12 cellular contexts compared by ENCODE assay signal in genomic region chr3:114626751-114627150, GRCh38.
DNase-seq lines count a peak whose midpoint lies in the region; ATAC-seq and TF ChIP-seq lines count a peak whose summit lies in the region.
"Had no signal": no experiment of that assay in that cellular context is flagged by ENCODE, and none has a peak within 500 bp of the region (broad histone marks: within the 10 kb centered on the region; RNA-seq: fewer than 3 reads in every experiment).

No MANE protein-coding gene starts in this region.

- CTCF ChIA-PET in HCT116 (lab: Charles Lee), result no interaction called here

- peaks cover 0 to 5% of the 10 kb centered on the region in 2 experiments; a peak in 1 of 4 replicates for H3K36me3 ChIP-seq in HCT116 (ENCODE audit: control insufficient read depth in 1 of 2, insufficient read depth in 2 of 2, low read length in 2 of 2)
- H3K36me3 ChIP-seq in adrenal gland (replicated peaks in 1 of 2), result no peaks in the 10 kb centered on the region
- peaks cover 0 to 3% (median 0%) of the 10 kb centered on the region in 5 donors for H3K36me3 ChIP-seq in subcutaneous abdominal adipose tissue (ENCODE audit: control insufficient read depth in 5 of 5, insufficient read depth in 5 of 5, low read length in 5 of 5)

- RAD21 ChIA-PET in HCT116 (lab: Charles Lee; ENCODE audit: low non-redundant PET in 1 of 2, low total read pairs in 2 of 2, uncharacterized antibody in 2 of 2, unreplicated experiment in 2 of 2), result no interaction called here

- H3K4me1 ChIP-seq in HCT116 (ENCODE audit: control insufficient read depth in 1 of 2, insufficient read depth in 2 of 2, low read length in 2 of 2) (peaks cover 61 to 87% of the 10 kb centered on the region in 2 experiments), adrenal gland (replicated peaks in 1 of 2) (peaks cover 27 to 53% of the 10 kb centered on the region in 2 donors), subcutaneous abdominal adipose tissue (ENCODE audit: control insufficient read depth in 5 of 5, insufficient read depth in 5 of 5, low read length in 5 of 5) (peaks cover 0 to 60% (median 57%) of the 10 kb centered on the region in 5 donors)

- H3K27ac ChIP-seq in HCT116 (ENCODE audit: low read depth, low read length), result peak overlapping the region; percentile 86
- H3K27ac ChIP-seq in adrenal gland, result peak overlapping the region in 3 of 5 donors; percentile 63 to 95 (median 95)
- H3K27ac ChIP-seq in subcutaneous abdominal adipose tissue (ENCODE audit: low read depth, low read length), result peak overlapping the region; percentile 99
- H3K27ac ChIP-seq: VCaP had no signal

- BruUV-seq in HCT116 (replicated peaks; lab: Mats Ljungman, UMichigan), result no TSS peak

- H4K20me1 ChIP-seq in HCT116 (ENCODE audit: insufficient read depth), result no peaks in the 10 kb centered on the region

- TF ChIP-seq CTCF in HCT116 (IDR thresholded peaks at IDR 0.05 in 2 of 3, conservative IDR thresholded peaks at IDR 0.05 in 1 of 3; ENCODE audit: borderline replicate concordance in 1 of 3, insufficient read depth in 1 of 3, low read depth in 2 of 3, low read length in 2 of 3) (no peak), adrenal gland (IDR thresholded peaks at IDR 0.05) (no peak)

- intact Hi-C loops in HCT116 (cut with micrococcal nuclease), result no loop called here
- intact Hi-C loops in adrenal gland (cut with DNase I), result no loop called here

- no peak overlapping the region for H3K9ac ChIP-seq in HCT116 (ENCODE audit: low read length)
- H3K9ac ChIP-seq in subcutaneous abdominal adipose tissue (ENCODE audit: low read length in 5 of 5), result peak overlapping the region in 1 of 5 donors; percentile 29

- H2AFZ ChIP-seq in HCT116 (ENCODE audit: low read depth, low read length, poor library complexity, severe bottlenecking), result no peak overlapping the region

- DNase-seq in HCT116 (ENCODE audit: low read depth, low spot score), result no peak
- no peak for DNase-seq in adrenal gland
- DNase-seq in left kidney (ENCODE audit: low read depth, low spot score), result peak; percentile 67
- no peak for DNase-seq in retina
- DNase-seq in epidermal melanocyte (ENCODE audit: insufficient read length, low spot score), result no peak
- DNase-seq: activated CD8-positive, alpha-beta T cell treated with anti-CD3 and anti-CD28 coated beads for 36 hours; NCI-H2081 had no signal

- H3K9me2 ChIP-seq in HCT116 (ENCODE audit: insufficient read depth), result no peaks in the 10 kb centered on the region; the same call in 1 of the 2 replicates

- no peaks in the 10 kb centered on the region for H3K27me3 ChIP-seq in HCT116 (ENCODE audit: insufficient read depth, low read length)
- no peaks in the 10 kb centered on the region for H3K27me3 ChIP-seq in adrenal gland
- no peaks in the 10 kb centered on the region for H3K27me3 ChIP-seq in subcutaneous abdominal adipose tissue (ENCODE audit: control insufficient read depth in 5 of 5, insufficient read depth in 4 of 5, low read length in 5 of 5)

- no peak for TF ChIP-seq POLR2A in HCT116 (IDR thresholded peaks at IDR 0.05; ENCODE audit: borderline replicate concordance, extremely low read depth, insufficient read depth, insufficient read length)
- no peak for TF ChIP-seq POLR2A in adrenal gland (IDR thresholded peaks at IDR 0.05)

- H3K79me2 ChIP-seq in HCT116 (ENCODE audit: insufficient read depth, low read length), result peaks cover 93% of the 10 kb centered on the region

- no peak for TF ChIP-seq RAD21 in HCT116 (IDR thresholded peaks at IDR 0.05; ENCODE audit: low read depth)

- 61 to 81% (median 78%) methylated on average over 4 of the region's 4 CpGs for WGBS in adrenal gland, 4 donors

- POLR2A ChIA-PET in HCT116 (lab: Charles Lee), result no interaction called here

- H3K4me2 ChIP-seq in HCT116 (ENCODE audit: low read length), result 0 out of 2 replicates have a peak overlapping the region, but pooled peaks have one; percentile 0

- H3K4me3 ChIP-seq in HCT116 (replicated peaks in 1 of 2; ENCODE audit: low read depth in 1 of 2, low read length in 2 of 2) (no peak overlapping the region), adrenal gland (no peak overlapping the region), subcutaneous abdominal adipose tissue (ENCODE audit: low read depth in 1 of 5, low read length in 5 of 5) (no peak overlapping the region)

- H3K9me3 ChIP-seq in HCT116 (ENCODE audit: control insufficient read depth in 1 of 2, insufficient read depth in 1 of 2, low read depth in 1 of 2, low read length in 2 of 2) (no peaks in the 10 kb centered on the region), adrenal gland (replicated peaks in 1 of 3) (no peaks in the 10 kb centered on the region), subcutaneous abdominal adipose tissue (ENCODE audit: control insufficient read depth in 5 of 5, low read length in 5 of 5) (no peaks in the 10 kb centered on the region)

- ATAC-seq in HCT116 (no peak), GM18519 (IDR thresholded peaks at IDR 0.05; ENCODE audit: low FRiP score, unreplicated experiment) (no peak), HG02938 (IDR thresholded peaks at IDR 0.05; ENCODE audit: unreplicated experiment) (no peak)
- ATAC-seq: activated CD8-positive, alpha-beta T cell treated with anti-CD3 and anti-CD28 coated beads for 36 hours; stimulated activated memory B cell treated with anti-CD40 and anti-IgM and Interleukin-4, amounts not matched to agents 10 μg/mL and 1 μg/mL and 100 μg/mL, for 72 hours had no signal

TF ChIP-seq in HCT116, 20 proteins besides CTCF, POLR2A, EP300 and RAD21 (continues in another document):
- TF ChIP-seq EZH2 (IDR thresholded peaks at IDR 0.05) (no peak), ZNF274 (IDR thresholded peaks at IDR 0.05; ENCODE audit: low read depth, low read length) (no peak), CEBPB (IDR thresholded peaks at IDR 0.05; ENCODE audit: low read depth) (no peak), ZBTB33 (IDR thresholded peaks at IDR 0.05; ENCODE audit: extremely low read depth, insufficient replicate concordance, low read length) (no peak), ELF1 (IDR thresholded peaks at IDR 0.05; ENCODE audit: borderline replicate concordance, low read depth) (no peak), CBX3 (IDR thresholded peaks at IDR 0.05; ENCODE audit: low read depth) (no peak), EZH2phosphoT487 (IDR thresholded peaks at IDR 0.05; ENCODE audit: borderline replicate concordance) (no peak), FOSL1 (IDR thresholded peaks at IDR 0.05; ENCODE audit: low read depth) (no peak), YY1 (IDR thresholded peaks at IDR 0.05; ENCODE audit: extremely low read depth, insufficient replicate concordance, low read depth, low read length) (no peak), POLR2AphosphoS5 (IDR thresholded peaks at IDR 0.05; ENCODE audit: low read depth, low read length) (no peak), SRF (IDR thresholded peaks at IDR 0.05; ENCODE audit: low read depth) (no peak), TCF7L2 (IDR thresholded peaks at IDR 0.05; ENCODE audit: borderline replicate concordance, extremely low read depth, insufficient read depth, insufficient read length) (no peak), ZFX (IDR thresholded peaks at IDR 0.05) (no peak), JUND (IDR thresholded peaks at IDR 0.05) (no peak), REST (IDR thresholded peaks at IDR 0.05; ENCODE audit: low read depth) (no peak), SP1 (IDR thresholded peaks at IDR 0.05; ENCODE audit: low read depth) (no peak)
- TF ChIP-seq, protein P1, sequence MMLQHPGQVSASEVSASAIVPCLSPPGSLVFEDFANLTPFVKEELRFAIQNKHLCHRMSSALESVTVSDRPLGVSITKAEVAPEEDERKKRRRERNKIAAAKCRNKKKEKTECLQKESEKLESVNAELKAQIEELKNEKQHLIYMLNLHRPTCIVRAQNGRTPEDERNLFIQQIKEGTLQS (IDR thresholded peaks at IDR 0.05), result no peak
